In genomic region chr7:13169356-13169755, GRCh38 we compare ENCODE assay signal across 37 cellular contexts.
A peak's percentile ranks its signal among the peaks of the same experiment; 100 is the strongest.
DNase-seq lines count a peak whose midpoint lies in the region; ATAC-seq, FAIRE-seq and TF ChIP-seq lines count a peak whose summit lies in the region.
"Had no signal": no experiment of that assay in that cellular context is flagged by ENCODE, and none has a peak within 500 bp of the region (broad histone marks: within the 10 kb centered on the region; RNA-seq: fewer than 3 reads in every experiment).

No MANE protein-coding gene starts in this region.

- H3K23ac ChIP-seq in H1 (ENCODE audit: insufficient read length), result no peak overlapping the region

- DNase-seq in caudate nucleus (lab: John Stamatoyannopoulos, UW) (peak in 35 of 61 donors; percentile 5 to 89 (median 35)), H1 (ENCODE audit: low read depth in 1 of 2, low spot score in 2 of 2) (no peak), head of caudate nucleus (peak in 37 of 42 donors; percentile 2 to 85 (median 50)), putamen (ENCODE audit: low spot score) (peak; percentile 78)
- DNase-seq in activated CD4-positive, alpha-beta T cell treated with anti-CD3 and anti-CD28 coated beads, Interleukin-2, amount 10 ng/mL, durations not matched to agents 24 days and 14 days, result no peak
- DNase-seq: 8988T; ACHN; AML-193; BE2C; C1 segment of cervical spinal cord; Caco-2; Calu3; CD4-positive, alpha-beta memory T cell; CD4-positive, alpha-beta T cell; CD4-positive, CD25-positive, alpha-beta regulatory T cell; CD8-positive, alpha-beta memory T cell; CD8-positive, alpha-beta T cell; COR-L47; DMS 273 treated with DMSO at 0.1 percent for 48 hours; DMS153; DMS53; DMS79; DMS79 treated with DMSO at 0.1 percent for 48 hours; DND-41; EL had no signal

- H4K20me1 ChIP-seq in H1 (replicated peaks in 1 of 2; ENCODE audit: control insufficient read depth in 1 of 2, insufficient read depth in 2 of 2, low read length in 2 of 2), result no peaks in the 10 kb centered on the region
- H4K20me1 ChIP-seq: BLaER1; BLaER1 treated with 17β-estradiol and CSF1 and Interleukin-3, amounts not matched to agents 10 nM and 100 nM had no signal

- WGBS in H1 (ENCODE audit: extremely low coverage in 1 of 2, insufficient coverage in 1 of 2, insufficient read length in 1 of 2, insufficient replicate concordance in 2 of 2, low coverage in 1 of 2, low lambda C conversion rate in 2 of 2, missing lambda C conversion rate in 1 of 2), 2 experiments, result 79% methylated on average over 3 of the region's 3 CpGs; no CpG with 5 or more reads in 1 of the 2 experiments

- no peak overlapping the region for H3K56ac ChIP-seq in H1 (replicated peaks; ENCODE audit: insufficient read length, low read depth, low read length)

- no peak for TF ChIP-seq EP300 in H1 (IDR thresholded peaks at IDR 0.05; ENCODE audit: borderline replicate concordance in 1 of 2, low read depth in 2 of 2, low read length in 2 of 2)

- TF ChIP-seq RAD21 in H1 (IDR thresholded peaks at IDR 0.05 in 1 of 2, conservative IDR thresholded peaks at IDR 0.05 in 1 of 2; ENCODE audit: low read depth in 2 of 2, low read length in 2 of 2), result no peak

- intact Hi-C loops in head of caudate nucleus (cut with DNase I), result no loop called here
- intact Hi-C loops in activated CD4-positive, alpha-beta T cell treated with anti-CD3 and anti-CD28 coated beads, Interleukin-2, amount 10 ng/mL, durations not matched to agents 24 days and 14 days (cut with micrococcal nuclease), result no loop called here

- H3K18ac ChIP-seq in H1 (ENCODE audit: extremely low read depth, low read length), result no peak overlapping the region

- no peak overlapping the region for H4K8ac ChIP-seq in H1 (ENCODE audit: extremely low read depth, insufficient read depth, low read length)

- no peak overlapping the region for H3K9ac ChIP-seq in H1 (replicated peaks in 1 of 4; ENCODE audit: extremely low read depth in 1 of 4, low read depth in 3 of 4, low read length in 3 of 4)
- H3K9ac ChIP-seq: BLaER1; BLaER1 treated with 17β-estradiol and CSF1 and Interleukin-3, amounts not matched to agents 10 nM and 100 nM had no signal

- H3K4me1 Mint-ChIP-seq in activated CD4-positive, alpha-beta T cell treated with anti-CD3 and anti-CD28 coated beads, Interleukin-2, amount 10 ng/mL, durations not matched to agents 24 days and 14 days, result no peaks in the 10 kb centered on the region
- H3K4me1 Mint-ChIP-seq: B cell; CD14-positive monocyte; CD4-positive, alpha-beta memory T cell; CD8-positive, alpha-beta memory T cell had no signal

- no peaks in the 10 kb centered on the region for H3K27me3 ChIP-seq in H1 (replicated peaks in 1 of 4; ENCODE audit: control insufficient read depth in 3 of 4, extremely low read depth in 1 of 4, insufficient read depth in 3 of 4, low read length in 3 of 4)
- H3K27me3 ChIP-seq: BE2C; BLaER1; BLaER1 treated with 17β-estradiol and CSF1 and Interleukin-3, amounts not matched to agents 10 nM and 100 nM had no signal

- no peak for TF ChIP-seq POLR2A in H1 (IDR thresholded peaks at IDR 0.05; ENCODE audit: control extremely low read depth in 1 of 2, low read depth in 2 of 2, low read length in 2 of 2)

- no peaks in the 10 kb centered on the region for H3K36me3 Mint-ChIP-seq in activated CD4-positive, alpha-beta T cell treated with anti-CD3 and anti-CD28 coated beads, Interleukin-2, amount 10 ng/mL, durations not matched to agents 24 days and 14 days (ENCODE audit: low read depth)
- H3K36me3 Mint-ChIP-seq: CD14-positive monocyte; CD4-positive, alpha-beta memory T cell; CD4-positive, CD25-positive, alpha-beta regulatory T cell; CD8-positive, alpha-beta T cell had no signal

- H3K4me2 ChIP-seq in H1 (ENCODE audit: insufficient read depth in 1 of 2, low read depth in 2 of 2, low read length in 2 of 2), result no peak overlapping the region
- H3K4me2 ChIP-seq: A549; BLaER1; BLaER1 treated with 17β-estradiol and CSF1 and Interleukin-3, amounts not matched to agents 10 nM and 100 nM had no signal

- H3K27ac ChIP-seq in caudate nucleus (ENCODE audit: low read depth, low read length) (no peak overlapping the region), H1 (ENCODE audit: low read depth, low read length) (no peak overlapping the region)
- H3K27ac ChIP-seq: 22Rv1; A549; BLaER1; BLaER1 treated with 17β-estradiol and CSF1 and Interleukin-3, amounts not matched to agents 10 nM and 100 nM; C4-2B had no signal

- H3K9me3 ChIP-seq in H1 (ENCODE audit: insufficient read depth in 2 of 2, low read depth in 1 of 2, low read length in 1 of 2), result 0 out of 4 replicates have a peak, but pooled peaks cover 0 to 3% of the 10 kb centered on the region in 2 experiments
- H3K9me3 ChIP-seq: A549, BE2C, BLaER1, Caco-2 had no signal

- no peak overlapping the region for H3K27ac Mint-ChIP-seq in activated CD4-positive, alpha-beta T cell treated with anti-CD3 and anti-CD28 coated beads, Interleukin-2, amount 10 ng/mL, durations not matched to agents 24 days and 14 days
- H3K27ac Mint-ChIP-seq: B cell; CD14-positive monocyte; CD4-positive, alpha-beta memory T cell; CD4-positive, alpha-beta T cell; CD4-positive, CD25-positive, alpha-beta regulatory T cell; CD8-positive, alpha-beta memory T cell; CD8-positive, alpha-beta T cell had no signal

- H4K91ac ChIP-seq in H1 (replicated peaks; ENCODE audit: insufficient read length, low read length), result no peak overlapping the region

- no peaks in the 10 kb centered on the region for H3K79me1 ChIP-seq in H1 (ENCODE audit: low read depth, low read length)

- no peak overlapping the region for H4K5ac ChIP-seq in H1 (ENCODE audit: insufficient read length, low read depth, low read length)

- H2AFZ ChIP-seq in H1 (ENCODE audit: low read length), result peak overlapping the region; percentile 53; the same call in 1 of the 2 replicates

- H2BK15ac ChIP-seq in H1 (ENCODE audit: low read length), result no peak overlapping the region

- no peak overlapping the region for H3K4ac ChIP-seq in H1 (replicated peaks; ENCODE audit: insufficient read length, low read depth, low read length)

- FAIRE-seq in H1 (lab: Jason Lieb, UNC), result no peak
- FAIRE-seq: A204.1, A549, D721Med had no signal

- no peak overlapping the region for H2BK120ac ChIP-seq in H1 (replicated peaks; ENCODE audit: low read depth, low read length)

- no peaks in the 10 kb centered on the region for H3K36me3 ChIP-seq in H1 (ENCODE audit: control insufficient read depth in 2 of 4, insufficient read depth in 4 of 4, low read length in 3 of 4)
- H3K36me3 ChIP-seq: BE2C; BLaER1; BLaER1 treated with 17β-estradiol and CSF1 and Interleukin-3, amounts not matched to agents 10 nM and 100 nM had no signal

- H3K9me3 Mint-ChIP-seq in activated CD4-positive, alpha-beta T cell treated with anti-CD3 and anti-CD28 coated beads, Interleukin-2, amount 10 ng/mL, durations not matched to agents 24 days and 14 days, result no peaks in the 10 kb centered on the region
- H3K9me3 Mint-ChIP-seq: CD4-positive, alpha-beta memory T cell; CD4-positive, alpha-beta T cell; CD4-positive, CD25-positive, alpha-beta regulatory T cell; CD8-positive, alpha-beta memory T cell; CD8-positive, alpha-beta T cell had no signal

- H2BK5ac ChIP-seq in H1 (ENCODE audit: low read depth, low read length), result no peak overlapping the region

- no peak overlapping the region for H3K4me3 Mint-ChIP-seq in activated CD4-positive, alpha-beta T cell treated with anti-CD3 and anti-CD28 coated beads, Interleukin-2, amount 10 ng/mL, durations not matched to agents 24 days and 14 days
- H3K4me3 Mint-ChIP-seq: B cell; CD14-positive monocyte; CD4-positive, alpha-beta memory T cell; CD4-positive, alpha-beta T cell; CD4-positive, CD25-positive, alpha-beta regulatory T cell; CD8-positive, alpha-beta memory T cell; CD8-positive, alpha-beta T cell had no signal

- CTCF ChIA-PET in H1 (lab: Charles Lee; ENCODE audit: partially characterized antibody), result no interaction called here

- H3K79me2 ChIP-seq in H1 (ENCODE audit: control insufficient read depth in 1 of 2, insufficient read depth in 2 of 2, low read length in 2 of 2), result no peaks in the 10 kb centered on the region

- POLR2A ChIA-PET in H1 (lab: Charles Lee; ENCODE audit: partially characterized antibody), result no interaction called here

- no peak overlapping the region for H2BK12ac ChIP-seq in H1 (ENCODE audit: low read depth, low read length)

- H3K4me3 ChIP-seq in H1 (ENCODE audit: extremely low read depth in 1 of 4, insufficient read depth in 2 of 4, low read depth in 3 of 4, low read length in 4 of 4), result no peak overlapping the region
- H3K4me3 ChIP-seq: A549; BLaER1; BLaER1 treated with 17β-estradiol and CSF1 and Interleukin-3, amounts not matched to agents 10 nM and 100 nM had no signal

- H3K14ac ChIP-seq in H1 (ENCODE audit: insufficient read length), result no peak overlapping the region

- no peak for TF ChIP-seq CTCF in H1 (IDR thresholded peaks at IDR 0.05; ENCODE audit: control extremely low read depth in 1 of 3, insufficient read depth in 1 of 3, low read depth in 1 of 3, low read length in 3 of 3)

- no peak overlapping the region for H2BK20ac ChIP-seq in H1 (ENCODE audit: low read length)

- H3K27me3 Mint-ChIP-seq in activated CD4-positive, alpha-beta T cell treated with anti-CD3 and anti-CD28 coated beads, Interleukin-2, amount 10 ng/mL, durations not matched to agents 24 days and 14 days, result peaks cover 7% of the 10 kb centered on the region
- H3K27me3 Mint-ChIP-seq: CD4-positive, CD25-positive, alpha-beta regulatory T cell had no signal

- no peaks in the 10 kb centered on the region for H3K4me1 ChIP-seq in H1 (replicated peaks in 1 of 4; ENCODE audit: control insufficient read depth in 3 of 4, insufficient read depth in 4 of 4, low read length in 3 of 4)
- H3K4me1 ChIP-seq: A549; BE2C; BLaER1; BLaER1 treated with 17β-estradiol and CSF1 and Interleukin-3, amounts not matched to agents 10 nM and 100 nM had no signal

- H3K23me2 ChIP-seq in H1 (ENCODE audit: low read depth, low read length), result no peaks in the 10 kb centered on the region

- ATAC-seq in HG03045 (IDR thresholded peaks at IDR 0.05; ENCODE audit: unreplicated experiment) (no peak), HG02588 (IDR thresholded peaks at IDR 0.05; ENCODE audit: unreplicated experiment) (no peak), HG02885 (IDR thresholded peaks at IDR 0.05; ENCODE audit: poor library complexity, unreplicated experiment) (no peak)
- ATAC-seq: A549; CD8-positive, alpha-beta T cell had no signal

- no peak overlapping the region for H2AK5ac ChIP-seq in H1 (ENCODE audit: low read depth, low read length)

TF ChIP-seq in H1, 55 proteins besides CTCF, POLR2A, EP300 and RAD21 (continues in another document):
- TF ChIP-seq TEAD4 (IDR thresholded peaks at IDR 0.05; ENCODE audit: low read depth, low read length) (no peak), RBBP5 (IDR thresholded peaks at IDR 0.05; ENCODE audit: borderline replicate concordance, low read depth, low read length) (no peak), SRF (IDR thresholded peaks at IDR 0.05; ENCODE audit: low read depth, low read length) (no peak), RFX5 (IDR thresholded peaks at IDR 0.05; ENCODE audit: borderline replicate concordance, low read depth, low read length) (no peak), SIX5 (IDR thresholded peaks at IDR 0.05; ENCODE audit: low read depth, low read length) (no peak), ATF3 (IDR thresholded peaks at IDR 0.05; ENCODE audit: insufficient read depth, low read depth, low read length) (no peak)

Comparison
In these comparisons a context has a peak if more than half of its experiments do, and no peak if none do; other contexts are left out.
1. DNase-seq: peak in caudate nucleus (35 of 61), head of caudate nucleus (37 of 42) and putamen (single experiment); none in H1 (0 of 2) and activated CD4-positive, alpha-beta T cell treated with anti-CD3 and anti-CD28 coated beads, Interleukin-2, amount 10 ng/mL, durations not matched to agents 24 days and 14 days (single experiment).